Comparison of ENCODE assay signal across 1 cellular context in the genomic region with DNA sequence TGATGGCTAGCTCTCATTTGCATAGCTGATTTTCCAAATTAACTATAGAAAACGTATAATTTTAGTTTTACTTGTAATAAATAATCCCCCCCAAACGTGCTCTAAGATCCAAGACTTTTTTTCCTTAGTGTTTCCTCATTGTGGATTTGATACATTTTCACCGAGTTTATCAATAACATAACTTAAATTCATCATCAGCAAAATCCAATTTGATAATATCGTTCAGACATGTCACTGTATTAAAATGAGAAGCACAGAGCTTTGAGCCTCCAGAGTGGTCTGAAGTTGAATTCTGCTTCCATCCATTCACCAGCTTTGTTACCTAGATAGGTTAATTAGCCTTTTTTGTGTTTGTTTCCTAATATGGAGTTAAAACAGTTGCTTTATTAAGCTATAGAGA.
TF ChIP-seq lines count a peak whose summit lies in the region.

No MANE protein-coding gene starts in this region.

TF ChIP-seq in A549, 52 proteins besides CTCF, POLR2A, EP300 and RAD21:
- TF ChIP-seq, protein P1, sequence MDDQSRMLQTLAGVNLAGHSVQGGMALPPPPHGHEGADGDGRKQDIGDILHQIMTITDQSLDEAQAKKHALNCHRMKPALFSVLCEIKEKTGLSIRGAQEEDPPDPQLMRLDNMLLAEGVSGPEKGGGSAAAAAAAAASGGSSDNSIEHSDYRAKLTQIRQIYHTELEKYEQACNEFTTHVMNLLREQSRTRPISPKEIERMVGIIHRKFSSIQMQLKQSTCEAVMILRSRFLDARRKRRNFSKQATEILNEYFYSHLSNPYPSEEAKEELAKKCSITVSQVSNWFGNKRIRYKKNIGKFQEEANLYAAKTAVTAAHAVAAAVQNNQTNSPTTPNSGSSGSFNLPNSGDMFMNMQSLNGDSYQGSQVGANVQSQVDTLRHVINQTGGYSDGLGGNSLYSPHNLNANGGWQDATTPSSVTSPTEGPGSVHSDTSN (IDR thresholded peaks at IDR 0.05): no peak
- TF ChIP-seq MAFK (IDR thresholded peaks at IDR 0.05; ENCODE audit: partially characterized antibody): peak; percentile 52
